Comparison of ENCODE assay signal across 9 cellular contexts in genomic region chr14:21241218-21241819, GRCh38. TPM values are rescaled to one million over a fixed set of nuclear protein-coding genes. Genes with fewer than 3 reads are reported as not detected.
DNase-seq lines count a peak whose midpoint lies in the region; ATAC-seq and TF ChIP-seq lines count a peak whose summit lies in the region.
"Had no signal": no experiment of that assay in that cellular context is flagged by ENCODE, and none has a peak within 500 bp of the region (broad histone marks: within the 10 kb centered on the region; RNA-seq: fewer than 3 reads in every experiment).

No MANE protein-coding gene starts in this region.

- TF ChIP-seq CTCF in A673 (conservative IDR thresholded peaks at IDR 0.05; ENCODE audit: low read depth, low read length) (peak; percentile 57), GM06990 (IDR thresholded peaks at IDR 0.05; ENCODE audit: insufficient read depth, low read length, poor library complexity, severe bottlenecking) (peak; percentile 17), glutamatergic neuron (IDR thresholded peaks at IDR 0.05; ENCODE audit: partially characterized antibody, unreplicated experiment) (peak; percentile 57)

- POLR2A ChIA-PET in A673 (lab: Charles Lee; ENCODE audit: low non-redundant PET) (no interaction called here), T-cell (lab: Charles Lee) (interaction anchor here (0.7 to 2.9 kb wide), 5 partner anchors 9 to 24 kb away, joined by 3 to 20 read pairs (median 3); no protein-coding TSS in a partner anchor)

- no peaks in the 10 kb centered on the region for H3K27me3 Mint-ChIP-seq in T-cell
- peaks cover 6% of the 10 kb centered on the region for H3K27me3 Mint-ChIP-seq in glutamatergic neuron (ENCODE audit: unreplicated experiment)

- intact Hi-C loops in A673 (cut with micrococcal nuclease; ENCODE audit: unreplicated experiment), result no loop called here
- intact Hi-C loops in head of caudate nucleus (cut with DNase I), result no loop called here

- H3K36me3 Mint-ChIP-seq in T-cell (peaks cover 13% of the 10 kb centered on the region), glutamatergic neuron (ENCODE audit: unreplicated experiment) (no peaks in the 10 kb centered on the region)

- CTCF ChIA-PET in A673 (lab: Charles Lee), result no interaction called here
- CTCF ChIA-PET in T-cell (lab: Charles Lee), result interaction anchor here (0.6 to 2.2 kb wide), 10 partner anchors 9 to 235 kb away, joined by 3 to 6 read pairs (median 3); partner anchors contain the start of genes RAB2B (in 1 of the 2), SUPT16H (in 1 of the 2) and TOX4 (in 1 of the 2)

- ATAC-seq in T-cell (replicated peaks in 1 of 4), result no peak
- no peak for ATAC-seq in GM21381 (IDR thresholded peaks at IDR 0.05; ENCODE audit: unreplicated experiment)
- no peak for ATAC-seq in HG03039 (IDR thresholded peaks at IDR 0.05; ENCODE audit: unreplicated experiment)

- H3K4me1 Mint-ChIP-seq in T-cell (peaks cover 72 to 84% (median 79%) of the 10 kb centered on the region in 3 donors), glutamatergic neuron (ENCODE audit: low read depth, unreplicated experiment) (peaks cover 3% of the 10 kb centered on the region)

- H3K9me3 ChIP-seq in A673 (ENCODE audit: low read depth, low read length, poor library complexity, severe bottlenecking), result no peaks in the 10 kb centered on the region

- H3K4me1 ChIP-seq in A673 (ENCODE audit: insufficient read depth, low read length, poor library complexity, severe bottlenecking), result peaks cover 6% of the 10 kb centered on the region

- peak overlapping the region; percentile 7 for H3K27ac ChIP-seq in A673 (ENCODE audit: low read depth, low read length, poor library complexity, severe bottlenecking)

- H3K4me3 Mint-ChIP-seq in T-cell (peak overlapping the region in 1 of 3 donors; percentile 22), glutamatergic neuron (ENCODE audit: unreplicated experiment) (no peak overlapping the region)

- H3K27me3 ChIP-seq in A673 (replicated peaks; ENCODE audit: insufficient read depth, low read depth, low read length, poor library complexity), result no peaks in the 10 kb centered on the region
- no peaks in the 10 kb centered on the region for H3K27me3 ChIP-seq in GM06990 (replicated peaks; ENCODE audit: control insufficient read depth, insufficient read depth, low read length)

- DNase-seq in A673 (ENCODE audit: low spot score), result peak; percentile 56
- DNase-seq in GM06990 (ENCODE audit: extremely low read depth, insufficient read length), result no peak
- no peak for DNase-seq in T-cell
- DNase-seq in glutamatergic neuron, result no peak
- DNase-seq in stimulated activated CD4-positive, alpha-beta T cell treated with anti-CD3 and anti-CD28 coated beads, Interleukin-2, amount 100 ng/mL, for 24 hours, result no peak
- DNase-seq in head of caudate nucleus, result no peak
- DNase-seq: NCI-H82 had no signal

- BruUV-seq in A673 (replicated peaks; lab: Mats Ljungman, UMichigan), result no TSS peak

- peaks cover 76% of the 10 kb centered on the region for H3K36me3 ChIP-seq in A673 (ENCODE audit: insufficient read depth, low read length, poor library complexity, severe bottlenecking)
- peaks cover 14% of the 10 kb centered on the region for H3K36me3 ChIP-seq in GM06990 (ENCODE audit: control insufficient read depth, insufficient read depth, low read length)

- H3K4me3 ChIP-seq in A673 (ENCODE audit: low read depth, low read length, poor library complexity, severe bottlenecking) (no peak overlapping the region), GM06990 (replicated peaks; ENCODE audit: low read depth, low read length) (no peak overlapping the region)

- H3K9me3 Mint-ChIP-seq in T-cell (no peaks in the 10 kb centered on the region), glutamatergic neuron (ENCODE audit: unreplicated experiment) (peaks cover 1% of the 10 kb centered on the region)

- H3K27ac Mint-ChIP-seq in T-cell, result peak overlapping the region; percentile 34 to 76
- no peak overlapping the region for H3K27ac Mint-ChIP-seq in glutamatergic neuron (ENCODE audit: unreplicated experiment)

RNA-seq across cellular contexts. Expression of gene HNRNPC, which starts 27.9 kb away (rescaled TPM):
- 934 and 949 TPM in 2 replicates for total RNA-seq in A673 (2021)
- 100 to 1,000 TPM; 417 to 530 (median 441) TPM for total RNA-seq in T-cell
- total RNA-seq in glutamatergic neuron (ENCODE audit: unreplicated experiment), result 514 TPM

RNA-seq across cellular contexts. Expression of gene RPGRIP1, which starts 38.6 kb away (rescaled TPM):
- total RNA-seq in A673 (2021) (0.86 and 0.98 TPM in 2 replicates), T-cell (under 1 TPM in 2 of 5 donors, not detected in 3; 0.16 to 0.76 TPM), glutamatergic neuron (ENCODE audit: unreplicated experiment) (not detected)
